Comparison of ENCODE assay signal across 1 cellular context in the genomic region with DNA sequence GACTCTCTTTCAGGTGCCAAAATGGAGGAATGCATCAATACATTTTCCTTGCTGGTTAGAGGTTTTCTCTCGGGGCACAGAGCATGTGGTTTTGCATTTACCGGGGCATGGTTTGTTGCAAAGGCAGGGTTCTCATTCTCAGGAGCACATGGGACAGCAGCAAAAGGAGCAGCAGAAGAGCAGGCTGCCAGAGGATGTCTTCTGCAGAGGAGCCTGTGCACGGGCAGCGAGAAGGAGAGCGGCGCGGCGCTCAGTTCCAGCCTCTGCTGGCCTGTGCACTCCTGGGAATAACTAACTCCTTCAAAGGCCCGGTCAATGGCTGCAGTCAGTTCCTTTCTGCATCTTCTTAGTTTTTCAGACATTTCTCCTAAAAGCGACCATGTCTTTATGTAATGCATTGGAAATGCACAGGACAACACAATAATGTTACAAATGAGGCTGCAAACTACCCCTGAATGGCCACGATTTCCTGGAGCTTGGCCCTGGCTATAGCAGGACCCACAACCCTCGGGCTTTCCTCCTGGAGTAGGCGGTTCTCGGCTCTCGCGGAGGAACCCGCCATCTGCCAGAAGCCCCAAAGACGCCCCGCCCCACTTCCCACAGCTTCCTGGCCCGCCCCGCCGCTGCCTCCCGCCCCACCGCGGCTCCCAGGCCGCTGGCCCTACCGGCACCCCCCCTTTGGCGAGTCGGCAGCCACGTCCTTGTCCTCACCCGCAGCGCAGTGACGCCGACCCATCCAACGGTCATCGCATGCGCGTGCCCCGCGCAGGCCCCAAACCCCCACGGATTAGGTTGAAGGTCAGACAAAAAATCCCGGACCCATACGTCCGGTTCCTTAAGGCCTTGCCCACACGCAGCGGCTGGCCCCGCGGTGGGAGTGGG.
TF ChIP-seq lines count a peak whose summit lies in the region.

TSS of gene C3orf62 (minus strand) at position 758 of the 882 bp plus-strand sequence. CDS start at position 398, 360 bp downstream.

TF ChIP-seq in H1, 55 proteins besides CTCF, POLR2A, EP300 and RAD21 (continued from another document):
- TF ChIP-seq, protein P1, sequence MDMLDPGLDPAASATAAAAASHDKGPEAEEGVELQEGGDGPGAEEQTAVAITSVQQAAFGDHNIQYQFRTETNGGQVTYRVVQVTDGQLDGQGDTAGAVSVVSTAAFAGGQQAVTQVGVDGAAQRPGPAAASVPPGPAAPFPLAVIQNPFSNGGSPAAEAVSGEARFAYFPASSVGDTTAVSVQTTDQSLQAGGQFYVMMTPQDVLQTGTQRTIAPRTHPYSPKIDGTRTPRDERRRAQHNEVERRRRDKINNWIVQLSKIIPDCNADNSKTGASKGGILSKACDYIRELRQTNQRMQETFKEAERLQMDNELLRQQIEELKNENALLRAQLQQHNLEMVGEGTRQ (IDR thresholded peaks at IDR 0.05; ENCODE audit: low read length) = no peak
- TF ChIP-seq ATF2 (IDR thresholded peaks at IDR 0.05; ENCODE audit: low read length) (no peak), SP2 (IDR thresholded peaks at IDR 0.05; ENCODE audit: low read length) (no peak), CBX8 (IDR thresholded peaks at IDR 0.05; ENCODE audit: borderline replicate concordance, low read depth, low read length) (no peak), TCF12 (IDR thresholded peaks at IDR 0.05; ENCODE audit: low read depth, low read length) (no peak), ATF3 (IDR thresholded peaks at IDR 0.05; ENCODE audit: insufficient read depth, low read depth, low read length) (no peak), POLR2AphosphoS5 (IDR thresholded peaks at IDR 0.05; ENCODE audit: low read depth, low read length) (peak; percentile 42), JUN (IDR thresholded peaks at IDR 0.05; ENCODE audit: low read depth, low read length) (no peak), YY1 (IDR thresholded peaks at IDR 0.05; ENCODE audit: low read depth, low read length) (0 out of 2 replicates have a peak, but pooled peaks have one; percentile 22), CHD2 (IDR thresholded peaks at IDR 0.05; ENCODE audit: low read length) (peak; percentile 83), NRF1 (IDR thresholded peaks at IDR 0.05; ENCODE audit: low read depth, low read length) (no peak), BRCA1 (IDR thresholded peaks at IDR 0.05; ENCODE audit: low read depth, low read length) (peak; percentile 46; the same call in 1 of the 2 replicates), PHF8 (conservative IDR thresholded peaks at IDR 0.05; ENCODE audit: low read depth, low read length) (0 out of 2 replicates have a peak, but pooled peaks have one; percentile 28), CREB1 (IDR thresholded peaks at IDR 0.05) (peak; percentile 66; the same call in 1 of the 2 replicates), SUZ12 (IDR thresholded peaks at IDR 0.05; ENCODE audit: low read length) (no peak), CBX5 (IDR thresholded peaks at IDR 0.05; ENCODE audit: low read depth, low read length) (no peak), BACH1 (IDR thresholded peaks at IDR 0.05; ENCODE audit: low read length) (peak; percentile 6; the same call in 1 of the 2 replicates), SIRT6 (IDR thresholded peaks at IDR 0.05; ENCODE audit: low read length) (no peak), CEBPB (IDR thresholded peaks at IDR 0.05; ENCODE audit: low read depth, low read length) (no peak), ASH2L (IDR thresholded peaks at IDR 0.05; ENCODE audit: low read length) (peak; percentile 45), MAFK (IDR thresholded peaks at IDR 0.05; ENCODE audit: low read depth, low read length) (no peak), POU5F1 (IDR thresholded peaks at IDR 0.05; ENCODE audit: low read depth, low read length) (no peak), TBP (IDR thresholded peaks at IDR 0.05; ENCODE audit: low read depth, low read length) (no peak), RNF2 (IDR thresholded peaks at IDR 0.05; ENCODE audit: borderline replicate concordance, low read depth, low read length, missing control alignments, poor library complexity, severe bottlenecking) (no peak)
- TF ChIP-seq, protein P2, sequence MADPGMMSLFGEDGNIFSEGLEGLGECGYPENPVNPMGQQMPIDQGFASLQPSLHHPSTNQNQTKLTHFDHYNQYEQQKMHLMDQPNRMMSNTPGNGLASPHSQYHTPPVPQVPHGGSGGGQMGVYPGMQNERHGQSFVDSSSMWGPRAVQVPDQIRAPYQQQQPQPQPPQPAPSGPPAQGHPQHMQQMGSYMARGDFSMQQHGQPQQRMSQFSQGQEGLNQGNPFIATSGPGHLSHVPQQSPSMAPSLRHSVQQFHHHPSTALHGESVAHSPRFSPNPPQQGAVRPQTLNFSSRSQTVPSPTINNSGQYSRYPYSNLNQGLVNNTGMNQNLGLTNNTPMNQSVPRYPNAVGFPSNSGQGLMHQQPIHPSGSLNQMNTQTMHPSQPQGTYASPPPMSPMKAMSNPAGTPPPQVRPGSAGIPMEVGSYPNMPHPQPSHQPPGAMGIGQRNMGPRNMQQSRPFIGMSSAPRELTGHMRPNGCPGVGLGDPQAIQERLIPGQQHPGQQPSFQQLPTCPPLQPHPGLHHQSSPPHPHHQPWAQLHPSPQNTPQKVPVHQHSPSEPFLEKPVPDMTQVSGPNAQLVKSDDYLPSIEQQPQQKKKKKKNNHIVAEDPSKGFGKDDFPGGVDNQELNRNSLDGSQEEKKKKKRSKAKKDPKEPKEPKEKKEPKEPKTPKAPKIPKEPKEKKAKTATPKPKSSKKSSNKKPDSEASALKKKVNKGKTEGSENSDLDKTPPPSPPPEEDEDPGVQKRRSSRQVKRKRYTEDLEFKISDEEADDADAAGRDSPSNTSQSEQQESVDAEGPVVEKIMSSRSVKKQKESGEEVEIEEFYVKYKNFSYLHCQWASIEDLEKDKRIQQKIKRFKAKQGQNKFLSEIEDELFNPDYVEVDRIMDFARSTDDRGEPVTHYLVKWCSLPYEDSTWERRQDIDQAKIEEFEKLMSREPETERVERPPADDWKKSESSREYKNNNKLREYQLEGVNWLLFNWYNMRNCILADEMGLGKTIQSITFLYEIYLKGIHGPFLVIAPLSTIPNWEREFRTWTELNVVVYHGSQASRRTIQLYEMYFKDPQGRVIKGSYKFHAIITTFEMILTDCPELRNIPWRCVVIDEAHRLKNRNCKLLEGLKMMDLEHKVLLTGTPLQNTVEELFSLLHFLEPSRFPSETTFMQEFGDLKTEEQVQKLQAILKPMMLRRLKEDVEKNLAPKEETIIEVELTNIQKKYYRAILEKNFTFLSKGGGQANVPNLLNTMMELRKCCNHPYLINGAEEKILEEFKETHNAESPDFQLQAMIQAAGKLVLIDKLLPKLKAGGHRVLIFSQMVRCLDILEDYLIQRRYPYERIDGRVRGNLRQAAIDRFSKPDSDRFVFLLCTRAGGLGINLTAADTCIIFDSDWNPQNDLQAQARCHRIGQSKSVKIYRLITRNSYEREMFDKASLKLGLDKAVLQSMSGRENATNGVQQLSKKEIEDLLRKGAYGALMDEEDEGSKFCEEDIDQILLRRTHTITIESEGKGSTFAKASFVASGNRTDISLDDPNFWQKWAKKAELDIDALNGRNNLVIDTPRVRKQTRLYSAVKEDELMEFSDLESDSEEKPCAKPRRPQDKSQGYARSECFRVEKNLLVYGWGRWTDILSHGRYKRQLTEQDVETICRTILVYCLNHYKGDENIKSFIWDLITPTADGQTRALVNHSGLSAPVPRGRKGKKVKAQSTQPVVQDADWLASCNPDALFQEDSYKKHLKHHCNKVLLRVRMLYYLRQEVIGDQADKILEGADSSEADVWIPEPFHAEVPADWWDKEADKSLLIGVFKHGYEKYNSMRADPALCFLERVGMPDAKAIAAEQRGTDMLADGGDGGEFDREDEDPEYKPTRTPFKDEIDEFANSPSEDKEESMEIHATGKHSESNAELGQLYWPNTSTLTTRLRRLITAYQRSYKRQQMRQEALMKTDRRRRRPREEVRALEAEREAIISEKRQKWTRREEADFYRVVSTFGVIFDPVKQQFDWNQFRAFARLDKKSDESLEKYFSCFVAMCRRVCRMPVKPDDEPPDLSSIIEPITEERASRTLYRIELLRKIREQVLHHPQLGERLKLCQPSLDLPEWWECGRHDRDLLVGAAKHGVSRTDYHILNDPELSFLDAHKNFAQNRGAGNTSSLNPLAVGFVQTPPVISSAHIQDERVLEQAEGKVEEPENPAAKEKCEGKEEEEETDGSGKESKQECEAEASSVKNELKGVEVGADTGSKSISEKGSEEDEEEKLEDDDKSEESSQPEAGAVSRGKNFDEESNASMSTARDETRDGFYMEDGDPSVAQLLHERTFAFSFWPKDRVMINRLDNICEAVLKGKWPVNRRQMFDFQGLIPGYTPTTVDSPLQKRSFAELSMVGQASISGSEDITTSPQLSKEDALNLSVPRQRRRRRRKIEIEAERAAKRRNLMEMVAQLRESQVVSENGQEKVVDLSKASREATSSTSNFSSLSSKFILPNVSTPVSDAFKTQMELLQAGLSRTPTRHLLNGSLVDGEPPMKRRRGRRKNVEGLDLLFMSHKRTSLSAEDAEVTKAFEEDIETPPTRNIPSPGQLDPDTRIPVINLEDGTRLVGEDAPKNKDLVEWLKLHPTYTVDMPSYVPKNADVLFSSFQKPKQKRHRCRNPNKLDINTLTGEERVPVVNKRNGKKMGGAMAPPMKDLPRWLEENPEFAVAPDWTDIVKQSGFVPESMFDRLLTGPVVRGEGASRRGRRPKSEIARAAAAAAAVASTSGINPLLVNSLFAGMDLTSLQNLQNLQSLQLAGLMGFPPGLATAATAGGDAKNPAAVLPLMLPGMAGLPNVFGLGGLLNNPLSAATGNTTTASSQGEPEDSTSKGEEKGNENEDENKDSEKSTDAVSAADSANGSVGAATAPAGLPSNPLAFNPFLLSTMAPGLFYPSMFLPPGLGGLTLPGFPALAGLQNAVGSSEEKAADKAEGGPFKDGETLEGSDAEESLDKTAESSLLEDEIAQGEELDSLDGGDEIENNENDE (IDR thresholded peaks at IDR 0.05; ENCODE audit: insufficient replicate concordance, low read length) = no peak
- TF ChIP-seq, protein P3, sequence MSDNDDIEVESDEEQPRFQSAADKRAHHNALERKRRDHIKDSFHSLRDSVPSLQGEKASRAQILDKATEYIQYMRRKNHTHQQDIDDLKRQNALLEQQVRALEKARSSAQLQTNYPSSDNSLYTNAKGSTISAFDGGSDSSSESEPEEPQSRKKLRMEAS (IDR thresholded peaks at IDR 0.05) = peak; percentile 48; the same call in 1 of the 2 replicates
